9 cellular contexts compared by ENCODE assay signal in the genomic region with DNA sequence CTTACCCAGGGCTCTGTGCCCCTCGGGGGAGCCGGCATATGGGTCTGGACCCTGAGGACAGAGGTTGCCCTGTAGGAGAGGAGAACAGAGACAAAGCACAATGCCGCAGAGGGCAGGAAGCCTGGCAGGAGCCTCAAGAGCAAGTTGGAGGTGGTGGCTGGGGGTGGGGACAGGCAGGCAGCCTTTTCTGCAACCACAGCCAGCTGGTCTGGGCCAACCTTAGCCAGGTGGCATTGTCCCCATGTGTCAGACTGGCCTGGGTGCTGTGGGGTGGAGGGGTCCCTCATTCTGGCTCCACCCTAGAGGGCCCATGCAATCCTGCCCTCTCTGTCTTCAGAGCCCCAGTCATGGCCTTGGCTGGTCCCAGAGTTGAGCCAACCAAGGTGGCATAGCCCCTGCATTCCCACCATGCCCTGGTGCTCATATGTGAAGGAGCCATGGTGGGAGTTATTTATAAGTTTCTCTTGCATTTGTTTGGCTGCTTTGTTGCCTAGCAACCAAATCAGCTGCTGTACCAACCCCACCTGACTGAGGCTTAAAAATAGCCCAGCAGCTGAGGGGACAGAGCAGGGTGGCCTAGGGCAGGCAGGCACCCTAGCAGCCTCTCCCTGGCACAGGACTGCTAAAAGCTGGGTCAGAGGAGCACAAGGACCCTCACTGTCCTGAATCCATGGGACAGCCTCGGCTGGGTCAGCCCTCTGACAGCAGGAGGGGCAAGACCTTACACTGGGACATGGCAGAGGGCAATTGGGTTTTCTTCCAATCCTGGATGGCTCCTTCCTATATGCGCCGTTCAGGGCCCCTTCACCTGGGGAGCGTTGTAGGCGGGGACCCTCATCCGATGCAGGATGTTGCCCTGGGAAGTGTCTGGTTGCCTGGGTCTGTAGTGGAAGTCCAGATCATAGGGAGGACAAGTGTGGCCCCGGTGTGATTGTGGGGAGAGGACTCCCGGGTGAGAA. TPM values are rescaled to one million over a fixed set of nuclear protein-coding genes. Genes with fewer than 3 reads are reported as not detected.
DNase-seq lines count a peak whose midpoint lies in the region; ATAC-seq and TF ChIP-seq lines count a peak whose summit lies in the region.
"Had no signal": no experiment of that assay in that cellular context is flagged by ENCODE, and none has a peak within 500 bp of the region (broad histone marks: within the 10 kb centered on the region; RNA-seq: fewer than 3 reads in every experiment).

No MANE protein-coding gene starts in this region.

- H2AFZ ChIP-seq in Karpas-422 (ENCODE audit: low read length), result no peak overlapping the region

- H3K27me3 Mint-ChIP-seq in CD14-positive monocyte (ENCODE audit: low read depth in 3 of 3), result peaks cover 0 to 5% (median 3%) of the 10 kb centered on the region in 3 donors
- H3K27me3 Mint-ChIP-seq in chondrocyte (ENCODE audit: low read depth), result no peaks in the 10 kb centered on the region

- H3K4me3 Mint-ChIP-seq in CD14-positive monocyte (no peak overlapping the region), chondrocyte (ENCODE audit: unreplicated experiment) (no peak overlapping the region)

- H3K4me1 Mint-ChIP-seq in CD14-positive monocyte (no peaks in the 10 kb centered on the region), chondrocyte (ENCODE audit: low read depth) (peaks cover 22% of the 10 kb centered on the region)

- H3K4me1 ChIP-seq in Karpas-422 (ENCODE audit: low read length), result peaks cover 51% of the 10 kb centered on the region

- H3K27ac Mint-ChIP-seq in CD14-positive monocyte (peak overlapping the region; percentile 45 to 72 (median 60)), chondrocyte (ENCODE audit: unreplicated experiment) (peak overlapping the region; percentile 79)

- H3K27ac ChIP-seq in Karpas-422 (ENCODE audit: low read length), result peak overlapping the region; percentile 54; the same call in 1 of the 2 replicates

- no peak for ATAC-seq in HG03139 (IDR thresholded peaks at IDR 0.05; ENCODE audit: unreplicated experiment)

- H3K27me3 ChIP-seq in Karpas-422 (ENCODE audit: low read length), result no peaks in the 10 kb centered on the region

- no peak overlapping the region for H3K4me3 ChIP-seq in Karpas-422 (ENCODE audit: low read length)

- H3K9me2 ChIP-seq in Karpas-422 (replicated peaks; ENCODE audit: insufficient read depth, low read length), result no peaks in the 10 kb centered on the region

- intact Hi-C loops in CD14-positive monocyte (cut with micrococcal nuclease), result no loop called here

- H3K36me3 Mint-ChIP-seq in CD14-positive monocyte, result peaks cover 88 to 95% of the 10 kb centered on the region in 2 donors
- peaks cover 33% of the 10 kb centered on the region for H3K36me3 Mint-ChIP-seq in chondrocyte (ENCODE audit: low read depth)

- TF ChIP-seq CTCF in CD14-positive monocyte (IDR thresholded peaks at IDR 0.05), result no peak
- no peak for TF ChIP-seq CTCF in chondrocyte (IDR thresholded peaks at IDR 0.05)

- no peaks in the 10 kb centered on the region for H3K9me3 ChIP-seq in Karpas-422 (ENCODE audit: low read length)

- peaks cover 36% of the 10 kb centered on the region for H3K36me3 ChIP-seq in Karpas-422 (ENCODE audit: insufficient read depth, low read length)

- H4K20me1 ChIP-seq in Karpas-422 (ENCODE audit: insufficient read depth, low read depth, low read length), result peaks cover 32% of the 10 kb centered on the region

- H3K79me2 ChIP-seq in Karpas-422 (ENCODE audit: low read length), result peaks cover 15% of the 10 kb centered on the region

- no peak overlapping the region for H3K4me2 ChIP-seq in Karpas-422 (ENCODE audit: low read depth, low read length, poor library complexity, severe bottlenecking)

- H3K9me3 Mint-ChIP-seq in CD14-positive monocyte (peaks cover 0 to 1% (median 0%) of the 10 kb centered on the region in 7 donors), chondrocyte (ENCODE audit: low read depth) (no peaks in the 10 kb centered on the region)

- no peak overlapping the region for H3K9ac ChIP-seq in Karpas-422 (ENCODE audit: low read length)

- DNase-seq in CD14-positive monocyte (ENCODE audit: low spot score), result no peak
- peak; percentile 76 for DNase-seq in Karpas-422
- no peak for DNase-seq in chondrocyte (ENCODE audit: low spot score)
- DNase-seq in midbrain (lab: John Stamatoyannopoulos, UW), result peak; percentile 15
- DNase-seq in T1000 (lab: John Stamatoyannopoulos, UW), result no peak
- DNase-seq in NCI-H446 (lab: John Stamatoyannopoulos, UW), result no peak
- no peak for DNase-seq in stimulated activated CD4-positive, alpha-beta T cell treated with anti-CD3 and anti-CD28 coated beads, Interleukin-4, amount 100 ng/mL, for 1 hour
- DNase-seq: NCI-H1694 treated with DMSO at 0.1 percent for 48 hours had no signal

RNA-seq across cellular contexts. Expression of a gene that starts 19.5 kb away (rescaled TPM):
- polyA plus RNA-seq in CD14-positive monocyte, result 10 to 100 TPM; 12.3 to 13.6 TPM
- total RNA-seq in Karpas-422 (2014; rRNA removed; shearing (Covaris generic); ENCODE audit: low replicate concordance), result 24.1 and 87.3 TPM in 2 replicates
- 159 to 177 TPM (median 173 TPM) in 3 replicates for total RNA-seq in chondrocyte

RNA-seq across cellular contexts. Expression of a gene that starts 26.1 kb away (rescaled TPM):
- 100 to 1,000 TPM; 125 to 136 TPM for polyA plus RNA-seq in CD14-positive monocyte
- 46.7 and 81.0 TPM in 2 replicates for total RNA-seq in Karpas-422 (2014; rRNA removed; shearing (Covaris generic); ENCODE audit: low replicate concordance)
- total RNA-seq in chondrocyte, result 67.7 to 74.5 TPM (median 69.7 TPM) in 3 replicates

RNA-seq across cellular contexts. Expression of a gene that starts 48.8 kb away (rescaled TPM):
- polyA plus RNA-seq in CD14-positive monocyte, result 10 to 100 TPM; 35.7 to 63.4 TPM
- 47.0 and 56.2 TPM in 2 replicates for total RNA-seq in Karpas-422 (2014; rRNA removed; shearing (Covaris generic); ENCODE audit: low replicate concordance)
- total RNA-seq in chondrocyte, result 88.7 to 106 TPM (median 106 TPM) in 3 replicates

RNA-seq across cellular contexts. Expression of a gene that starts 50.4 kb away (rescaled TPM):
- polyA plus RNA-seq in CD14-positive monocyte, result 1 to 10 TPM in 1 of 2 donors, under 1 TPM in 1; 0.90 to 1.6 TPM
- 0.04 TPM in 1 of 2 replicates, not detected in the other for total RNA-seq in Karpas-422 (2014; rRNA removed; shearing (Covaris generic); ENCODE audit: low replicate concordance)
- total RNA-seq in chondrocyte, result 10.8 to 18.1 TPM (median 17.4 TPM) in 3 replicates

Comparison
In these comparisons a context has a peak if more than half of its experiments do, and no peak if none do; other contexts are left out.
1. DNase-seq: peak in Karpas-422 (single experiment) and midbrain (single experiment); none in CD14-positive monocyte (single experiment), chondrocyte (single experiment), T1000 (single experiment), NCI-H446 (0 of 2) and stimulated activated CD4-positive, alpha-beta T cell treated with anti-CD3 and anti-CD28 coated beads, Interleukin-4, amount 100 ng/mL, for 1 hour (single experiment).